Comparison of ENCODE assay signal across 8 cellular contexts in genomic region chr2:20145497-20146193, GRCh38.
DNase-seq lines count a peak whose midpoint lies in the region; ATAC-seq and TF ChIP-seq lines count a peak whose summit lies in the region.
"Had no signal": no experiment of that assay in that cellular context is flagged by ENCODE, and none has a peak within 500 bp of the region (broad histone marks: within the 10 kb centered on the region; RNA-seq: fewer than 3 reads in every experiment).

No MANE protein-coding gene starts in this region.

- peak overlapping the region; percentile 39 for H3K4me3 Mint-ChIP-seq in nephron progenitor cell

- H3K4me1 Mint-ChIP-seq in nephron progenitor cell: peaks cover 97% of the 10 kb centered on the region

- DNase-seq in nephron progenitor cell (peak; percentile 47), DMS114 treated with DMSO at 0.1 percent for 48 hours (lab: John Stamatoyannopoulos, UW; ENCODE audit: unreplicated experiment) (no peak), anterior cingulate cortex (lab: John Stamatoyannopoulos, UW) (no peak), RKO (ENCODE audit: low spot score) (no peak)
- DNase-seq: NCI-H1417 had no signal

- H3K27ac Mint-ChIP-seq in nephron progenitor cell: peak overlapping the region; percentile 89

- ATAC-seq in GM18907 (IDR thresholded peaks at IDR 0.05; ENCODE audit: unreplicated experiment) (peak; percentile 84), GM21529 (IDR thresholded peaks at IDR 0.05; ENCODE audit: unreplicated experiment) (peak; percentile 91), HG03520 (IDR thresholded peaks at IDR 0.05; ENCODE audit: unreplicated experiment) (peak; percentile 82)

- H3K36me3 Mint-ChIP-seq in nephron progenitor cell (ENCODE audit: low read depth): no peaks in the 10 kb centered on the region

- no peaks in the 10 kb centered on the region for H3K9me3 Mint-ChIP-seq in nephron progenitor cell

- TF ChIP-seq CTCF in nephron progenitor cell (IDR thresholded peaks at IDR 0.05): no peak

- peaks cover 3% of the 10 kb centered on the region for H3K27me3 Mint-ChIP-seq in nephron progenitor cell (ENCODE audit: low read depth, poor library complexity)
